1 cellular context compared by ENCODE assay signal in genomic region chr1:241519308-241520079, GRCh38.
TF ChIP-seq lines count a peak whose summit lies in the region.

FH (minus strand) TSS chr1:241519755; CDS start chr1:241519722, 33 bp downstream.

TF ChIP-seq in K562, 482 proteins besides CTCF, POLR2A, EP300 and RAD21 (continued from another document):
- peak; percentile 62; the same call in 1 of the 2 replicates for TF ChIP-seq E2F1 (CRISPR knock-in tag; IDR thresholded peaks at IDR 0.05)
